ENCODE assay signal across 9 cellular contexts in the genomic region with DNA sequence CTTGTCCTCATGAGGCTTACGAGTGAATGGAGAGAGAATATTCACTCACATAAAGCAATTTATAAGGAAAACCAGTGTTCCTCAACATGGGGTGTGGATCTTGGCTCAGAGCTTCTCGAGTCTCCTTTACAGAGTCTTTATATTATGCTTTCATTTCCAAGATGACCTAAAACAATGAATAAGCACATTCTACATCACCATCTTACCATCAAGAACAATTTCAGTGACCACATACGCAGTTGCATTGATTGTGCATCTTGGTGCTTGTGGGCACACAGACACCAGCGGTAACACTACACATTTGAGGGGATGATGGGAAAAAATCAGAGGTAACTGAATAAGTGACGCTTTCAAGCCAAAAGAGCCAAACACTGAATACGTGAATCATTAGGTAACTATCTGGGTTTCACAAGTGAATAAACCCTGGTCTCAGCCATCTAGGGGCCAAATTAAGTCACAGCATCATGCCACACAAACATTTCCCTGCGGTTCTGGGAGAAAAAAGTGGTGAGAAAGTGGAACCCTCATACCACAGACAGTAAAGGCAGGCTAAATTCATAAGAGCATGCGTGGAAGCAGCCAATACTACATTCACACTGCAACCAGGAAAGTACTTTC. TPM values are rescaled to one million over a fixed set of nuclear protein-coding genes. Genes with fewer than 3 reads are reported as not detected.
DNase-seq lines count a peak whose midpoint lies in the region; ATAC-seq, FAIRE-seq and TF ChIP-seq lines count a peak whose summit lies in the region.
"Had no signal": no experiment of that assay in that cellular context is flagged by ENCODE, and none has a peak within 500 bp of the region (broad histone marks: within the 10 kb centered on the region; RNA-seq: fewer than 3 reads in every experiment).

No MANE protein-coding gene starts in this region.

- peak; percentile 69 for DNase-seq in AG20443 (ENCODE audit: low spot score)
- DNase-seq in HFF-Myc (ENCODE audit: extremely low read depth, low read depth): no peak
- no peak for DNase-seq in activated T-cell treated with anti-CD3 and anti-CD28 coated beads, Interleukin-2, amount 50 U/mL, for 4 hours
- peak; percentile 39 for DNase-seq in kidney epithelial cell (ENCODE audit: low read depth)
- no peak for DNase-seq in upper lobe of right lung
- DNase-seq in tibial nerve (ENCODE audit: low spot score in 2 of 2): no peak
- DNase-seq in GM12891 (ENCODE audit: insufficient read length, low spot score): no peak

- no peaks in the 10 kb centered on the region for H3K9me3 ChIP-seq in upper lobe of right lung
- H3K9me3 ChIP-seq in tibial nerve: no peaks in the 10 kb centered on the region

- peaks cover 14% of the 10 kb centered on the region for H3K36me3 Mint-ChIP-seq in activated T-cell treated with anti-CD3 and anti-CD28 coated beads, Interleukin-2, amount 50 U/mL, for 4 hours (ENCODE audit: insufficient read depth)

- peaks cover 7% of the 10 kb centered on the region for H3K4me1 Mint-ChIP-seq in activated T-cell treated with anti-CD3 and anti-CD28 coated beads, Interleukin-2, amount 50 U/mL, for 4 hours (ENCODE audit: low read depth)

- H3K27me3 ChIP-seq in kidney epithelial cell (ENCODE audit: control insufficient read depth, insufficient read depth, low read length): no peaks in the 10 kb centered on the region
- no peaks in the 10 kb centered on the region for H3K27me3 ChIP-seq in upper lobe of right lung
- no peaks in the 10 kb centered on the region for H3K27me3 ChIP-seq in tibial nerve

- H3K4me3 ChIP-seq in HFF-Myc (replicated peaks; ENCODE audit: low read depth, low read length): no peak overlapping the region
- H3K4me3 ChIP-seq in kidney epithelial cell (ENCODE audit: low read depth, low read length): no peak overlapping the region
- H3K4me3 ChIP-seq in upper lobe of right lung: no peak overlapping the region
- no peak overlapping the region for H3K4me3 ChIP-seq in tibial nerve

- TF ChIP-seq EP300 in tibial nerve (IDR thresholded peaks at IDR 0.05): no peak

- TF ChIP-seq CTCF in HFF-Myc (IDR thresholded peaks at IDR 0.05; ENCODE audit: low read depth, low read length, missing control alignments) (peak; percentile 17), kidney epithelial cell (IDR thresholded peaks at IDR 0.05; ENCODE audit: insufficient read depth, low read length, poor library complexity, severe bottlenecking) (peak; percentile 41), upper lobe of right lung (IDR thresholded peaks at IDR 0.05) (no peak), tibial nerve (IDR thresholded peaks at IDR 0.05) (no peak)

- TF ChIP-seq POLR2A in tibial nerve (IDR thresholded peaks at IDR 0.05) (no peak), GM12891 (IDR thresholded peaks at IDR 0.05; ENCODE audit: low read depth, low read length) (no peak)

- 75% methylated on average over 8 of the region's 8 CpGs for WGBS in tibial nerve, 2 donors

- peaks cover 4% of the 10 kb centered on the region for H3K4me1 ChIP-seq in upper lobe of right lung
- no peaks in the 10 kb centered on the region for H3K4me1 ChIP-seq in tibial nerve

- intact Hi-C loops in upper lobe of right lung (cut with DNase I): no loop called here

- H3K36me3 ChIP-seq in kidney epithelial cell (ENCODE audit: control insufficient read depth, insufficient read depth, low read length) (no peaks in the 10 kb centered on the region), upper lobe of right lung (peaks cover 84% of the 10 kb centered on the region), tibial nerve (peaks cover 2 to 94% (median 29%) of the 10 kb centered on the region in 3 donors)

- H3K27ac ChIP-seq in upper lobe of right lung (no peak overlapping the region), tibial nerve (no peak overlapping the region)

- FAIRE-seq in GM12891 (lab: Jason Lieb, UNC): no peak

- H3K27me3 Mint-ChIP-seq in activated T-cell treated with anti-CD3 and anti-CD28 coated beads, Interleukin-2, amount 50 U/mL, for 4 hours (ENCODE audit: low read depth): no peaks in the 10 kb centered on the region
- H3K27me3 Mint-ChIP-seq: dendritic cell treated with granulocyte-macrophage colony-stimulating factor and Interleukin-4, amounts not matched to agents 40 ng/mL and 50 ng/mL, for 4 days had no signal

- H3K4me3 Mint-ChIP-seq in activated T-cell treated with anti-CD3 and anti-CD28 coated beads, Interleukin-2, amount 50 U/mL, for 4 hours: no peak overlapping the region
- H3K4me3 Mint-ChIP-seq: dendritic cell treated with granulocyte-macrophage colony-stimulating factor and Interleukin-4, amounts not matched to agents 40 ng/mL and 50 ng/mL, for 4 days had no signal

- H3K9me3 Mint-ChIP-seq in activated T-cell treated with anti-CD3 and anti-CD28 coated beads, Interleukin-2, amount 50 U/mL, for 4 hours: no peaks in the 10 kb centered on the region
- H3K9me3 Mint-ChIP-seq: dendritic cell treated with granulocyte-macrophage colony-stimulating factor and Interleukin-4, amounts not matched to agents 40 ng/mL and 50 ng/mL, for 4 days had no signal

- peak; percentile 82 to 89 for ATAC-seq in activated T-cell treated with anti-CD3 and anti-CD28 coated beads, Interleukin-2, amount 50 U/mL, for 4 hours
- no peak for ATAC-seq in upper lobe of right lung
- ATAC-seq in GM18909 (IDR thresholded peaks at IDR 0.05; ENCODE audit: poor library complexity, unreplicated experiment): no peak

TF ChIP-seq in GM12891, 5 proteins besides CTCF, POLR2A, EP300 and RAD21:
- TF ChIP-seq POU2F2 (IDR thresholded peaks at IDR 0.05; ENCODE audit: low read depth, low read length) (no peak), TAF1 (IDR thresholded peaks at IDR 0.05; ENCODE audit: low read depth, low read length) (no peak), PAX5 (IDR thresholded peaks at IDR 0.05; ENCODE audit: insufficient read depth, low read length, severe bottlenecking) (no peak)

RNA-seq across cellular contexts. Expression of gene CWC25, which starts 9.4 kb away (rescaled TPM):
- total RNA-seq in activated T-cell treated with anti-CD3 and anti-CD28 coated beads, Interleukin-2, amount 50 U/mL, for 4 hours: 10 to 100 TPM; 32.7 to 36.5 (median 32.9) TPM
- total RNA-seq in kidney epithelial cell (13.9 and 14.4 TPM in 2 replicates), upper lobe of right lung (22.2 TPM), tibial nerve (10 to 100 TPM; 19.0 to 43.3 (median 24.9) TPM)
- 16.1 TPM for polyA plus RNA-seq in GM12891 (2012; ENCODE audit: low read depth, missing spikeins)

RNA-seq across cellular contexts. Expression of gene PIP4K2B, which starts 16.3 kb away (rescaled TPM):
- total RNA-seq in activated T-cell treated with anti-CD3 and anti-CD28 coated beads, Interleukin-2, amount 50 U/mL, for 4 hours: 10 to 100 TPM; 33.6 to 40.5 (median 39.3) TPM
- 34.8 and 53.3 TPM in 2 replicates for total RNA-seq in kidney epithelial cell
- total RNA-seq in upper lobe of right lung: 50.5 TPM
- total RNA-seq in tibial nerve: 10 to 100 TPM; 47.9 to 79.0 (median 74.8) TPM
- polyA plus RNA-seq in GM12891 (2012; ENCODE audit: low read depth, missing spikeins): 13.0 TPM

RNA-seq across cellular contexts. Expression of gene RPL23, which starts 37.8 kb away (rescaled TPM):
- 1,000 to 10,000 TPM; 2,350 to 2,556 (median 2,362) TPM for total RNA-seq in activated T-cell treated with anti-CD3 and anti-CD28 coated beads, Interleukin-2, amount 50 U/mL, for 4 hours
- total RNA-seq in kidney epithelial cell (1,506 and 1,881 TPM in 2 replicates), upper lobe of right lung (1,142 TPM), tibial nerve (1,000 to 10,000 TPM; 1,112 to 1,642 (median 1,331) TPM)
- 5,289 TPM for polyA plus RNA-seq in GM12891 (2012; ENCODE audit: low read depth, missing spikeins)

RNA-seq across cellular contexts. Expression of gene LASP1, which starts 54.2 kb away (rescaled TPM):
- total RNA-seq in activated T-cell treated with anti-CD3 and anti-CD28 coated beads, Interleukin-2, amount 50 U/mL, for 4 hours: 100 to 1,000 TPM in 1 of 3 donors, 10 to 100 TPM in 2; 74.7 to 109 (median 88.2) TPM
- total RNA-seq in kidney epithelial cell (201 and 247 TPM in 2 replicates), upper lobe of right lung (158 TPM), tibial nerve (100 to 1,000 TPM; 110 to 165 (median 137) TPM)
- polyA plus RNA-seq in GM12891 (2012; ENCODE audit: low read depth, missing spikeins): 88.8 TPM

Comparison
In these comparisons a context has a peak if more than half of its experiments do, and no peak if none do; other contexts are left out.
1. DNase-seq: peak in AG20443 (single experiment) and kidney epithelial cell (single experiment); none in HFF-Myc (single experiment), activated T-cell treated with anti-CD3 and anti-CD28 coated beads, Interleukin-2, amount 50 U/mL, for 4 hours (single experiment), upper lobe of right lung (single experiment), tibial nerve (0 of 2) and GM12891 (single experiment).
2. CTCF ChIP-seq: peak in HFF-Myc (single experiment) and kidney epithelial cell (single experiment); none in upper lobe of right lung (single experiment) and tibial nerve (0 of 5).
3. ATAC-seq: peak in activated T-cell treated with anti-CD3 and anti-CD28 coated beads, Interleukin-2, amount 50 U/mL, for 4 hours (2 of 2); none in upper lobe of right lung (single experiment) and GM18909 (single experiment).